ENCODE assay signal across 8 cellular contexts in genomic region chr9:137611623-137612609, GRCh38. TPM values are rescaled to one million over a fixed set of nuclear protein-coding genes. Genes with fewer than 3 reads are reported as not detected.
DNase-seq lines count a peak whose midpoint lies in the region; ATAC-seq and TF ChIP-seq lines count a peak whose summit lies in the region.

No MANE protein-coding gene starts in this region.

- H3K9me3 Mint-ChIP-seq in type B pancreatic cell: no peaks in the 10 kb centered on the region

- peaks cover 9% of the 10 kb centered on the region for H3K4me1 Mint-ChIP-seq in type B pancreatic cell (ENCODE audit: unreplicated experiment)

- no peak for TF ChIP-seq CTCF in type B pancreatic cell (conservative IDR thresholded peaks at IDR 0.05)

- ATAC-seq in left colon (peak; percentile 86), HG03196 (IDR thresholded peaks at IDR 0.05; ENCODE audit: unreplicated experiment) (no peak)

- H3K79me2 ChIP-seq in GM23248 (ENCODE audit: insufficient read depth): peaks cover 33% of the 10 kb centered on the region

- H3K9me2 ChIP-seq in GM23248 (ENCODE audit: insufficient read depth): no peaks in the 10 kb centered on the region

- H3K27ac ChIP-seq in GM23248: peak overlapping the region; percentile 62

- no peaks in the 10 kb centered on the region for H4K20me1 ChIP-seq in GM23248 (ENCODE audit: insufficient read depth)

- no peaks in the 10 kb centered on the region for H3K27me3 ChIP-seq in GM23248 (replicated peaks; ENCODE audit: insufficient read depth)

- H3K4me3 ChIP-seq in GM23248: no peak overlapping the region

- peaks cover 13% of the 10 kb centered on the region for H3K4me1 ChIP-seq in GM23248 (ENCODE audit: insufficient read depth)

- H3K9me3 ChIP-seq in GM23248 (ENCODE audit: low read depth): no peaks in the 10 kb centered on the region

- H3K36me3 Mint-ChIP-seq in type B pancreatic cell: no peaks in the 10 kb centered on the region

- peak overlapping the region; percentile 57 for H3K9ac ChIP-seq in GM23248

- peak overlapping the region; percentile 76 for H3K4me3 Mint-ChIP-seq in type B pancreatic cell

- 41 to 44% methylated on average over 21 of the region's 21 CpGs for WGBS in GM23248 (ENCODE audit: low coverage in 1 of 2, low lambda C conversion rate in 2 of 2, missing lambda C conversion rate in 2 of 2), 2 experiments

- peak overlapping the region; percentile 99 for H3K27ac Mint-ChIP-seq in type B pancreatic cell

- H3F3A ChIP-seq in GM23248 (ENCODE audit: insufficient read depth): 0 out of 2 replicates have a peak, but pooled peaks cover 4% of the 10 kb centered on the region

- in situ Hi-C loops in GM23248 (cut with MboI): no loop called here

- no peaks in the 10 kb centered on the region for H3K36me3 ChIP-seq in GM23248 (ENCODE audit: low read depth)

- peak overlapping the region; percentile 11 for H3K4me2 ChIP-seq in GM23248 (ENCODE audit: unreplicated experiment)

- H3K27me3 Mint-ChIP-seq in type B pancreatic cell: peaks cover 4% of the 10 kb centered on the region

- DNase-seq in GM23248: peak; percentile 93
- DNase-seq in NCI-H345 treated with DMSO at 0.1 percent for 48 hours (lab: John Stamatoyannopoulos, UW; ENCODE audit: unreplicated experiment): peak; percentile 25
- DNase-seq in amniotic stem cell (lab: John Stamatoyannopoulos, UW): peak; percentile 66
- DNase-seq in left colon: peak; percentile 90 to 96
- DNase-seq in type B pancreatic cell (ENCODE audit: extremely low spot score, unreplicated experiment): peak; percentile 83
- DNase-seq in NK-92 (lab: John Stamatoyannopoulos, UW; ENCODE audit: unreplicated experiment): no peak
- DNase-seq in middle frontal gyrus (ENCODE audit: extremely low spot score, low spot score): no peak

- intact Hi-C loops in left colon (cut with DNase I, micrococcal nuclease): no loop called here

- H2AFZ ChIP-seq in GM23248: no peak overlapping the region

RNA-seq across cellular contexts. Expression of gene ARRDC1, which starts 6.4 kb away (rescaled TPM):
- 26.9 and 37.1 TPM in 2 replicates for total RNA-seq in GM23248 (2014; rRNA removed; shearing (Covaris generic))
- polyA plus RNA-seq in GM23248 (2016; fragmentation: Nextera tagmentation; extraction: Ambion mirVana): 21.0 and 22.0 TPM in 2 replicates
- total RNA-seq in left colon (100 to 1,000 TPM in 1 of 2 donors, 10 to 100 TPM in 1; 89.5 to 120 TPM), type B pancreatic cell (ENCODE audit: low replicate concordance) (46.4 and 96.6 TPM in 2 replicates)

RNA-seq across cellular contexts. Expression of gene EHMT1, which starts 6.9 kb away (rescaled TPM):
- 26.8 and 43.6 TPM in 2 replicates for total RNA-seq in GM23248 (2014; rRNA removed; shearing (Covaris generic))
- polyA plus RNA-seq in GM23248 (2016; fragmentation: Nextera tagmentation; extraction: Ambion mirVana): 31.0 and 33.7 TPM in 2 replicates
- 10 to 100 TPM; 72.2 to 98.4 TPM for total RNA-seq in left colon
- 99.8 and 111 TPM in 2 replicates for total RNA-seq in type B pancreatic cell (ENCODE audit: low replicate concordance)

RNA-seq across cellular contexts. Expression of gene ZMYND19, which starts 21.6 kb away (rescaled TPM):
- 29.6 and 35.0 TPM in 2 replicates for total RNA-seq in GM23248 (2014; rRNA removed; shearing (Covaris generic))
- polyA plus RNA-seq in GM23248 (2016; fragmentation: Nextera tagmentation; extraction: Ambion mirVana): 6.1 and 11.6 TPM in 2 replicates
- 10 to 100 TPM; 12.5 to 22.4 TPM for total RNA-seq in left colon
- 41.7 and 45.3 TPM in 2 replicates for total RNA-seq in type B pancreatic cell (ENCODE audit: low replicate concordance)

RNA-seq across cellular contexts. Expression of gene DPH7, which starts 33.2 kb away (rescaled TPM):
- 27.0 and 32.6 TPM in 2 replicates for total RNA-seq in GM23248 (2014; rRNA removed; shearing (Covaris generic))
- 24.1 and 26.7 TPM in 2 replicates for polyA plus RNA-seq in GM23248 (2016; fragmentation: Nextera tagmentation; extraction: Ambion mirVana)
- total RNA-seq in left colon (10 to 100 TPM; 21.7 to 27.5 TPM), type B pancreatic cell (ENCODE audit: low replicate concordance) (33.8 and 45.8 TPM in 2 replicates)

Comparison
In these comparisons a context has a peak if more than half of its experiments do, and no peak if none do; other contexts are left out.
1. DNase-seq: peak in GM23248 (single experiment), NCI-H345 treated with DMSO at 0.1 percent for 48 hours (single experiment), amniotic stem cell (single experiment), left colon (2 of 2) and type B pancreatic cell (single experiment); none in NK-92 (single experiment) and middle frontal gyrus (single experiment).